22 cellular contexts compared by ENCODE assay signal in genomic region chr13:20399961-20400360, GRCh38.
DNase-seq lines count a peak whose midpoint lies in the region; ATAC-seq and TF ChIP-seq lines count a peak whose summit lies in the region.
"Had no signal": no experiment of that assay in that cellular context is flagged by ENCODE, and none has a peak within 500 bp of the region (broad histone marks: within the 10 kb centered on the region; RNA-seq: fewer than 3 reads in every experiment).

No MANE protein-coding gene starts in this region.

- no peaks in the 10 kb centered on the region for H3K9me3 ChIP-seq in IMR-90 (ENCODE audit: control insufficient read depth, insufficient read depth, low read length)
- H3K9me3 ChIP-seq in RWPE2 (ENCODE audit: severe bottlenecking), result no peaks in the 10 kb centered on the region
- H3K9me3 ChIP-seq in esophagus (ENCODE audit: control insufficient read depth in 2 of 2, insufficient read depth in 1 of 2, low read depth in 1 of 2, low read length in 1 of 2), result no peaks in the 10 kb centered on the region
- H3K9me3 ChIP-seq: SJCRH30 had no signal

- no peak overlapping the region for H2BK15ac ChIP-seq in IMR-90 (ENCODE audit: low read depth, low read length)

- intact Hi-C loops in IMR-90 (cut with micrococcal nuclease), result no loop called here
- intact Hi-C loops in sciatic nerve (cut with DNase I), result no loop called here

- no peaks in the 10 kb centered on the region for H4K20me1 ChIP-seq in IMR-90 (ENCODE audit: insufficient read depth, low read length)

- peaks cover 3% of the 10 kb centered on the region; the same call in 1 of the 2 replicates for H3K4me1 ChIP-seq in IMR-90 (ENCODE audit: control insufficient read depth, insufficient read depth, low read length)
- peaks cover 23% of the 10 kb centered on the region for H3K4me1 ChIP-seq in RWPE2 (ENCODE audit: insufficient read depth, poor library complexity, severe bottlenecking)
- peaks cover 3 to 27% of the 10 kb centered on the region in 2 donors for H3K4me1 ChIP-seq in esophagus (ENCODE audit: control insufficient read depth in 2 of 2, insufficient read depth in 2 of 2, low read length in 1 of 2)
- H3K4me1 ChIP-seq: SJCRH30 had no signal

- H3K27ac ChIP-seq in IMR-90 (ENCODE audit: insufficient read depth, low read length) (no peak overlapping the region), RWPE2 (ENCODE audit: poor library complexity, severe bottlenecking) (peak overlapping the region; percentile 78), esophagus (ENCODE audit: low read depth in 2 of 2, low read length in 1 of 2) (peak overlapping the region; percentile 70 to 83)
- H3K27ac ChIP-seq: HL-60, SJCRH30 had no signal

- H2BK120ac ChIP-seq in IMR-90 (ENCODE audit: low read depth, low read length), result no peak overlapping the region

- H3K56ac ChIP-seq in IMR-90 (ENCODE audit: extremely low read depth, insufficient read depth, low read length), result no peak overlapping the region

- CTCF ChIA-PET in IMR-90 (lab: Yijun Ruan, JAX), result no interaction called here

- no peak for DNase-seq in IMR-90
- no peak for DNase-seq in RWPE2 (ENCODE audit: low spot score)
- peak; percentile 40 for DNase-seq in sciatic nerve (ENCODE audit: low spot score)
- no peak for DNase-seq in germinal center (ENCODE audit: low spot score)
- no peak for DNase-seq in amniotic stem cell (lab: John Stamatoyannopoulos, UW)
- DNase-seq in NCI-H510A treated with DMSO at 0.1 percent for 48 hours (lab: John Stamatoyannopoulos, UW), result no peak
- DNase-seq: CD4-positive, alpha-beta T cell; COR-L47; KBM-7; NCI-H1092 treated with DMSO at 0.1 percent for 48 hours; NCI-H1436 treated with DMSO at 0.1 percent for 48 hours; NCI-H1930; NCI-H2171; NCI-H345; NCI-H524 treated with DMSO at 0.1 percent for 48 hours; NCI-H82; SJCRH30 had no signal

- H2AK9ac ChIP-seq in IMR-90 (replicated peaks; ENCODE audit: low read depth, low read length, poor library complexity), result peak overlapping the region; percentile 42

- POLR2A ChIA-PET in IMR-90 (lab: Charles Lee; ENCODE audit: unreplicated experiment), result no interaction called here

- no peaks in the 10 kb centered on the region for H3K79me1 ChIP-seq in IMR-90 (ENCODE audit: low read depth in 1 of 2, low read length in 2 of 2)

- no peak overlapping the region for H4K5ac ChIP-seq in IMR-90 (ENCODE audit: low read depth, low read length)

- H3K27me3 ChIP-seq in IMR-90 (ENCODE audit: control insufficient read depth, insufficient read depth, low read length) (peaks cover 9% of the 10 kb centered on the region; the same call in 1 of the 2 replicates), RWPE2 (ENCODE audit: insufficient read depth, poor library complexity, severe bottlenecking) (no peaks in the 10 kb centered on the region), esophagus (ENCODE audit: control insufficient read depth in 1 of 2, insufficient read depth in 2 of 2, low read length in 2 of 2) (no peaks in the 10 kb centered on the region)
- H3K27me3 ChIP-seq: SJCRH30 had no signal

- no peak overlapping the region for H3K4me3 ChIP-seq in IMR-90 (ENCODE audit: insufficient read depth, low read depth, low read length)
- H3K4me3 ChIP-seq in RWPE2 (ENCODE audit: severe bottlenecking), result no peak overlapping the region
- H3K4me3 ChIP-seq in esophagus (ENCODE audit: low read depth in 1 of 2, low read length in 2 of 2), result no peak overlapping the region
- H3K4me3 ChIP-seq: GM23338, SJCRH30 had no signal

- H3K4ac ChIP-seq in IMR-90 (ENCODE audit: low read depth, low read length), result no peak overlapping the region

- no peak overlapping the region for H3K23ac ChIP-seq in IMR-90 (ENCODE audit: low read depth, low read length)

- ATAC-seq in IMR-90 (ENCODE audit: low read depth), result no peak
- no peak for ATAC-seq in RWPE2 (ENCODE audit: low read depth)
- no peak for ATAC-seq in sciatic nerve
- ATAC-seq: GM23338, HepG2, Panc1 had no signal

- no peak overlapping the region for H2AFZ ChIP-seq in IMR-90 (replicated peaks; ENCODE audit: low read length, poor library complexity)
- H2AFZ ChIP-seq: GM23338 had no signal

- TF ChIP-seq CTCF in IMR-90 (conservative IDR thresholded peaks at IDR 0.05; ENCODE audit: low read depth, low read length), result no peak
- TF ChIP-seq CTCF in RWPE2 (IDR thresholded peaks at IDR 0.05; ENCODE audit: poor library complexity, severe bottlenecking), result no peak

- H3K14ac ChIP-seq in IMR-90 (replicated peaks; ENCODE audit: low read depth, low read length), result no peak overlapping the region

- no peaks in the 10 kb centered on the region; the same call in 1 of the 2 replicates for H3K9me1 ChIP-seq in IMR-90 (ENCODE audit: insufficient read depth, low read length)

- no peak for TF ChIP-seq POLR2A in IMR-90 (IDR thresholded peaks at IDR 0.05; ENCODE audit: low read depth, low read length)

- no peaks in the 10 kb centered on the region for H3K36me3 ChIP-seq in IMR-90 (ENCODE audit: control insufficient read depth, insufficient read depth, low read length)
- no peaks in the 10 kb centered on the region for H3K36me3 ChIP-seq in RWPE2 (ENCODE audit: low read depth)
- peaks cover 0 to 2% of the 10 kb centered on the region in 2 donors for H3K36me3 ChIP-seq in esophagus (ENCODE audit: control insufficient read depth in 2 of 2, insufficient read depth in 2 of 2, low read length in 1 of 2)
- H3K36me3 ChIP-seq: SJCRH30 had no signal

- dilution Hi-C loops in IMR-90 (cut with HindIII; ENCODE audit: low sequenced_read_pairs, unreplicated experiment), result no loop called here

- H2BK20ac ChIP-seq in IMR-90 (ENCODE audit: low read depth, low read length), result no peak overlapping the region

- H4K8ac ChIP-seq in IMR-90 (ENCODE audit: low read depth in 2 of 2, low read length in 2 of 2), result no peak overlapping the region

- no peak overlapping the region for H3K9ac ChIP-seq in IMR-90 (ENCODE audit: low read depth, low read length)

- WGBS in IMR-90 (ENCODE audit: extremely low coverage in 2 of 2, insufficient read length in 1 of 2), 2 experiments, result 86% methylated on average over 2 of the region's 4 CpGs; no CpG with 5 or more reads in 1 of the 2 experiments
- WGBS in esophagus, 2 donors, result 93 to 95% methylated on average over 4 of the region's 4 CpGs

- in situ Hi-C loops in IMR-90 (cut with MboI; ENCODE audit: low sequenced_read_pairs), result no loop called here

- no peak overlapping the region for H2BK5ac ChIP-seq in IMR-90 (ENCODE audit: low read depth, low read length, poor library complexity, severe bottlenecking)

- BruUV-seq in IMR-90 (replicated peaks; lab: Mats Ljungman, UMichigan), result no TSS peak

- TF ChIP-seq RAD21 in IMR-90 (IDR thresholded peaks at IDR 0.05; ENCODE audit: low read length), result no peak

- H2AK5ac ChIP-seq in IMR-90 (ENCODE audit: low read depth, low read length), result no peak overlapping the region

- H4K91ac ChIP-seq in IMR-90 (ENCODE audit: insufficient read depth, low read depth, low read length), result no peak overlapping the region

- H3K4me2 ChIP-seq in IMR-90 (ENCODE audit: low read depth, low read length), result no peak overlapping the region
- H3K4me2 ChIP-seq: GM23338 had no signal

- no peak overlapping the region for H3K18ac ChIP-seq in IMR-90 (ENCODE audit: low read depth, low read length)

TF ChIP-seq in IMR-90, 13 proteins besides CTCF, POLR2A, EP300 and RAD21:
- no peak for TF ChIP-seq MXI1 (IDR thresholded peaks at IDR 0.05; ENCODE audit: borderline replicate concordance, low read depth, low read length)
- TF ChIP-seq RFX5 (IDR thresholded peaks at IDR 0.05; ENCODE audit: low read depth, low read length), result no peak
- no peak for TF ChIP-seq SMC3 (IDR thresholded peaks at IDR 0.05; ENCODE audit: low read depth, low read length)
- no peak for TF ChIP-seq ELK1 (IDR thresholded peaks at IDR 0.05; ENCODE audit: borderline replicate concordance, low read depth, low read length)
- TF ChIP-seq USF2 (IDR thresholded peaks at IDR 0.05; ENCODE audit: low read depth, low read length), result no peak
- no peak for TF ChIP-seq MAZ (IDR thresholded peaks at IDR 0.05; ENCODE audit: borderline replicate concordance, low read depth, low read length)
- no peak for TF ChIP-seq CEBPB (IDR thresholded peaks at IDR 0.05; ENCODE audit: low read depth, low read length)
- TF ChIP-seq BHLHE40 (IDR thresholded peaks at IDR 0.05; ENCODE audit: low read depth, low read length), result no peak
- no peak for TF ChIP-seq FOS (IDR thresholded peaks at IDR 0.05; ENCODE audit: low read depth, low read length)
- no peak for TF ChIP-seq CHD1 (IDR thresholded peaks at IDR 0.05; ENCODE audit: low read depth, low read length)
- TF ChIP-seq NFE2L2 (IDR thresholded peaks at IDR 0.05; ENCODE audit: low read depth, low read length), result no peak
- no peak for TF ChIP-seq MAFK (IDR thresholded peaks at IDR 0.05; ENCODE audit: low read depth, low read length)
- TF ChIP-seq RCOR1 (IDR thresholded peaks at IDR 0.05; ENCODE audit: insufficient replicate concordance, low read length), result no peak
